Comparison of ENCODE assay signal across 18 cellular contexts in genomic region chr6:144033816-144034540, GRCh38. TPM values are rescaled to one million over a fixed set of nuclear protein-coding genes. Genes with fewer than 3 reads are reported as not detected.
A peak's percentile ranks its signal among the peaks of the same experiment; 100 is the strongest.
DNase-seq lines count a peak whose midpoint lies in the region; ATAC-seq and TF ChIP-seq lines count a peak whose summit lies in the region.
"Had no signal": no experiment of that assay in that cellular context is flagged by ENCODE, and none has a peak within 500 bp of the region (broad histone marks: within the 10 kb centered on the region; RNA-seq: fewer than 3 reads in every experiment).

No MANE protein-coding gene starts in this region.

- DNase-seq in ACHN (peak; percentile 16), amniotic epithelial cell (ENCODE audit: low read depth) (peak; percentile 54), fibroblast of villous mesenchyme (ENCODE audit: low read depth) (peak; percentile 42), DMS114 treated with DMSO at 0.1 percent for 48 hours (lab: John Stamatoyannopoulos, UW; ENCODE audit: unreplicated experiment) (no peak)
- no peak for DNase-seq in stimulated activated CD4-positive, alpha-beta T cell treated with anti-CD3 and anti-CD28 coated beads, Interleukin-2, amount 100 ng/mL, for 48 hours
- no peak for DNase-seq in NK-92 treated with Interleukin-12 subunit alpha and Interleukin-12 subunit beta, amount 100 ng/mL, for 24 hours (lab: John Stamatoyannopoulos, UW)
- DNase-seq: activated CD8-positive, alpha-beta T cell treated with anti-CD3 and anti-CD28 coated beads, Interleukin-2, amount 10 ng/mL, durations not matched to agents 7 days and 5 days; activated effector memory CD4-positive, alpha-beta T cell treated with anti-CD3 and anti-CD28 coated beads, Interleukin-2, amount 50 U/mL, for 16 hours; DMS79 treated with DMSO at 0.1 percent for 48 hours; H9; naive B cell; NCI-H1436 treated with DMSO at 0.1 percent for 48 hours; NCI-H526 treated with DMSO at 0.1 percent for 48 hours; right cardiac atrium; stimulated activated naive CD8-positive, alpha-beta T cell treated with anti-CD3 and anti-CD28 coated beads, Interleukin-15, Interleukin-2, amounts not matched to agents 100 U/mL and 50 U/mL, for 24 hours had no signal

- no peaks in the 10 kb centered on the region for H3K36me3 ChIP-seq in HEK293 (ENCODE audit: control insufficient read depth in 2 of 2, insufficient read depth in 1 of 2, low read length in 2 of 2)
- H3K36me3 ChIP-seq: vagina had no signal

- no peak overlapping the region for H3K27ac ChIP-seq in HEK293 (ENCODE audit: extremely low read depth, low read depth, low read length)
- H3K27ac ChIP-seq: vagina had no signal

- no peak for ATAC-seq in HG02884 (IDR thresholded peaks at IDR 0.05; ENCODE audit: unreplicated experiment)
- ATAC-seq: activated CD8-positive, alpha-beta T cell treated with anti-CD3 and anti-CD28 coated beads, Interleukin-2, amount 10 ng/mL, durations not matched to agents 7 days and 5 days; stimulated activated naive CD8-positive, alpha-beta T cell treated with anti-CD3 and anti-CD28 coated beads, Interleukin-15, Interleukin-2, amounts not matched to agents 100 U/mL and 50 U/mL, for 24 hours had no signal

- H3K4me3 ChIP-seq in HEK293 (ENCODE audit: low read depth, low read length) = no peak overlapping the region
- H3K4me3 ChIP-seq in fibroblast of villous mesenchyme (ENCODE audit: low read depth, low read length) = no peak overlapping the region
- H3K4me3 ChIP-seq: vagina had no signal

- no peaks in the 10 kb centered on the region for H3K4me1 ChIP-seq in HEK293 (ENCODE audit: control insufficient read depth, insufficient read depth, low read length)

- CTCF ChIA-PET in HEK293 (lab: Yijun Ruan, JAX) = interaction anchor here (0.6 to 1.4 kb wide), 5 partner anchors 20 to 1467 kb away, joined by 3 to 5 read pairs (median 4); no protein-coding TSS in a partner anchor

- H3K9me3 ChIP-seq in HEK293 (ENCODE audit: control insufficient read depth, insufficient read depth, low read depth, low read length) = no peaks in the 10 kb centered on the region
- H3K9me3 ChIP-seq: vagina had no signal

- POLR2A ChIA-PET in HEK293 (lab: Yijun Ruan, JAX) = no interaction called here

- in situ Hi-C loops in ACHN (cut with HindIII; ENCODE audit: low pct_ligation_motif_present, low pct_unique_long_range_greater_than_20kb, low sequenced_read_pairs) = no loop called here

- TF ChIP-seq CTCF in HEK293 (tag by site-specific recombination; IDR thresholded peaks at IDR 0.05) (no peak), fibroblast of villous mesenchyme (IDR thresholded peaks at IDR 0.05; ENCODE audit: insufficient read depth, low read depth, low read length) (no peak)

TF ChIP-seq in HEK293, 187 proteins besides CTCF, POLR2A, EP300 and RAD21:
- TF ChIP-seq SETDB1 (IDR thresholded peaks at IDR 0.05; ENCODE audit: insufficient read length, low read length) = peak; percentile 5
- no peak for TF ChIP-seq ZNF202 (tag by site-specific recombination; IDR thresholded peaks at IDR 0.05; ENCODE audit: borderline replicate concordance)
- TF ChIP-seq ZNF266 (tag by site-specific recombination; IDR thresholded peaks at IDR 0.05; ENCODE audit: low read depth) = no peak
- no peak for TF ChIP-seq REST (tag by site-specific recombination; IDR thresholded peaks at IDR 0.05)
- TF ChIP-seq ZNF114 (tag by site-specific recombination; IDR thresholded peaks at IDR 0.05) = no peak
TF ChIP-seq in HEK293: peak in this region for 1.

RNA-seq across cellular contexts. Expression of gene PLAGL1, which starts 25.9 kb away (rescaled TPM):
- total RNA-seq in fibroblast of villous mesenchyme = 12.1 and 13.5 TPM in 2 replicates

Comparison
In these comparisons a context has a peak if more than half of its experiments do, and no peak if none do; other contexts are left out.
1. DNase-seq: peak in ACHN (single experiment), amniotic epithelial cell (single experiment) and fibroblast of villous mesenchyme (single experiment); none in stimulated activated CD4-positive, alpha-beta T cell treated with anti-CD3 and anti-CD28 coated beads, Interleukin-2, amount 100 ng/mL, for 48 hours (0 of 2), NK-92 treated with Interleukin-12 subunit alpha and Interleukin-12 subunit beta, amount 100 ng/mL, for 24 hours (single experiment) and DMS114 treated with DMSO at 0.1 percent for 48 hours (single experiment).